Comparison of ENCODE assay signal across 18 cellular contexts in genomic region chr17:15083225-15083624, GRCh38.
A peak's percentile ranks its signal among the peaks of the same experiment; 100 is the strongest.
DNase-seq lines count a peak whose midpoint lies in the region; ATAC-seq, FAIRE-seq and TF ChIP-seq lines count a peak whose summit lies in the region.
"Had no signal": no experiment of that assay in that cellular context is flagged by ENCODE, and none has a peak within 500 bp of the region (broad histone marks: within the 10 kb centered on the region; RNA-seq: fewer than 3 reads in every experiment).

No MANE protein-coding gene starts in this region.

- no peak overlapping the region for H3K23ac ChIP-seq in neuronal stem cell (ENCODE audit: low read depth, low read length, poor library complexity)

- no peaks in the 10 kb centered on the region for H3K79me2 ChIP-seq in K562 (ENCODE audit: control insufficient read depth, insufficient read depth, low read length)

- CTCF ChIA-PET in K562 (lab: Yijun Ruan, JAX; ENCODE audit: low intra/inter-chr PET ratio) = no interaction called here

- H2BK12ac ChIP-seq in neuronal stem cell (ENCODE audit: low read length) = no peak overlapping the region

- no peak for TF ChIP-seq CTCF in K562 (IDR thresholded peaks at IDR 0.05 in 2 of 3, conservative IDR thresholded peaks at IDR 0.05 in 1 of 3; ENCODE audit: insufficient read depth in 2 of 3, low read depth in 1 of 3, low read length in 3 of 3)

- H3K4me1 ChIP-seq in K562 (replicated peaks in 1 of 2; ENCODE audit: control insufficient read depth in 2 of 2, insufficient read depth in 2 of 2, low read length in 2 of 2) = no peaks in the 10 kb centered on the region
- H3K4me1 ChIP-seq in neuronal stem cell (ENCODE audit: control insufficient read depth in 2 of 2, insufficient read depth in 1 of 2, low read depth in 1 of 2, low read length in 2 of 2) = peaks cover 3 to 4% of the 10 kb centered on the region in 2 donors
- H3K4me1 ChIP-seq: Caco-2 had no signal

- DNase-seq in GM03348 (ENCODE audit: low spot score) = peak; percentile 10
- no peak for DNase-seq in K562 (ENCODE audit: extremely low read depth in 1 of 4, low spot score in 3 of 4)
- DNase-seq in left ventricle myocardium superior = peak; percentile 41
- DNase-seq in neuronal stem cell (ENCODE audit: low spot score) = no peak
- no peak for DNase-seq in middle frontal gyrus (ENCODE audit: extremely low spot score, low spot score)
- no peak for DNase-seq in NOMO-1 (lab: John Stamatoyannopoulos, UW; ENCODE audit: unreplicated experiment in 2 of 2)
- DNase-seq in cerebellar nuclear complex (lab: John Stamatoyannopoulos, UW) = no peak
- DNase-seq: Caco-2; CD4-positive, CD25-positive, alpha-beta regulatory T cell; DMS53; HCEC 1CT; KG1; NCI-H1436 treated with DMSO at 0.1 percent for 48 hours; NCI-H2029 treated with DMSO at 0.1 percent for 48 hours; NCI-H2171 treated with DMSO at 0.1 percent for 48 hours; NCI-H446 treated with DMSO at 0.1 percent for 48 hours; PC-9 had no signal

- no peaks in the 10 kb centered on the region for H3K36me3 ChIP-seq in K562 (ENCODE audit: control insufficient read depth, insufficient read depth, low read length)
- H3K36me3 ChIP-seq in neuronal stem cell (replicated peaks in 1 of 2; ENCODE audit: control insufficient read depth in 2 of 2, insufficient read depth in 2 of 2, low read length in 2 of 2) = no peaks in the 10 kb centered on the region

- H4K8ac ChIP-seq in neuronal stem cell (ENCODE audit: low read depth, low read length) = no peak overlapping the region

- no peak overlapping the region for H4K91ac ChIP-seq in neuronal stem cell (ENCODE audit: low read depth, low read length, poor library complexity)

- no peaks in the 10 kb centered on the region for H3K9me3 ChIP-seq in K562 (replicated peaks; ENCODE audit: control insufficient read depth, insufficient read depth, low read depth, low read length)
- H3K9me3 ChIP-seq in neuronal stem cell (replicated peaks in 1 of 2; ENCODE audit: control insufficient read depth in 2 of 2, insufficient read depth in 1 of 2, low read depth in 1 of 2, low read length in 2 of 2) = no peaks in the 10 kb centered on the region
- H3K9me3 ChIP-seq: Caco-2 had no signal

- POLR2A ChIA-PET in K562 (lab: Yijun Ruan, JAX) = no interaction called here

- no peak overlapping the region for H3K9ac ChIP-seq in K562 (ENCODE audit: insufficient read depth in 1 of 2, low read depth in 2 of 2, low read length in 2 of 2)
- no peak overlapping the region for H3K9ac ChIP-seq in neuronal stem cell (ENCODE audit: low read depth, low read length, poor library complexity)

- no peak overlapping the region for H3K18ac ChIP-seq in neuronal stem cell (ENCODE audit: low read length)

- no peaks in the 10 kb centered on the region for H3K79me1 ChIP-seq in neuronal stem cell (ENCODE audit: low read depth, low read length)

- no peaks in the 10 kb centered on the region for H4K20me1 ChIP-seq in K562 (replicated peaks; ENCODE audit: control insufficient read depth, insufficient read depth, low read length)

- no peak overlapping the region for H2AK5ac ChIP-seq in neuronal stem cell (ENCODE audit: low read depth, low read length)

- H3K14ac ChIP-seq in neuronal stem cell (ENCODE audit: low read length) = no peak overlapping the region

- FAIRE-seq in K562 (lab: Jason Lieb, UNC) = no peak

- BruUV-seq in K562 (replicated peaks; lab: Mats Ljungman, UMichigan) = no TSS peak

- no peak overlapping the region for H3K4me3 ChIP-seq in K562
- no peak overlapping the region for H3K4me3 ChIP-seq in neuronal stem cell (ENCODE audit: low read length in 2 of 2)
- H3K4me3 ChIP-seq: PC-9 had no signal

- H3K27ac ChIP-seq in K562 (ENCODE audit: extremely low read depth, low read depth, low read length) (no peak overlapping the region), neuronal stem cell (replicated peaks; ENCODE audit: low read length) (no peak overlapping the region)
- H3K27ac ChIP-seq: PC-9 had no signal

- H2AFZ ChIP-seq in K562 (ENCODE audit: low read depth, low read length) = no peak overlapping the region
- peak overlapping the region; percentile 27 for H2AFZ ChIP-seq in neuronal stem cell (ENCODE audit: low read length)
- H2AFZ ChIP-seq: PC-9 had no signal

- TF ChIP-seq EP300 in K562 (IDR thresholded peaks at IDR 0.05; ENCODE audit: low read length) = no peak

- ATAC-seq in K562 (no peak), left ventricle myocardium superior (peak; percentile 73), HG02642 (IDR thresholded peaks at IDR 0.05; ENCODE audit: poor library complexity, unreplicated experiment) (no peak)

- H3K27me3 ChIP-seq in K562 (ENCODE audit: control insufficient read depth in 2 of 2, insufficient read depth in 2 of 2, low read length in 2 of 2) (peaks cover 0 to 7% of the 10 kb centered on the region in 2 experiments; a peak in 1 of 5 replicates), neuronal stem cell (ENCODE audit: control insufficient read depth in 3 of 3, insufficient read depth in 3 of 3, low read depth in 1 of 3, low read length in 3 of 3) (no peaks in the 10 kb centered on the region)

- in situ Hi-C loops in K562 (cut with MboI) = no loop called here

- H3K4ac ChIP-seq in neuronal stem cell (ENCODE audit: low read length) = no peak overlapping the region

- H3K9me1 ChIP-seq in K562 (ENCODE audit: control insufficient read depth, insufficient read depth, low read length) = no peaks in the 10 kb centered on the region

- no peak overlapping the region for H2BK120ac ChIP-seq in neuronal stem cell (ENCODE audit: low read depth, low read length)

- no peak for TF ChIP-seq POLR2A in K562 (conservative IDR thresholded peaks at IDR 0.05)

- no peak for TF ChIP-seq RAD21 in K562 (CRISPR knock-in tag; conservative IDR thresholded peaks at IDR 0.05 in 1 of 2, IDR thresholded peaks at IDR 0.05 in 1 of 2)

- H2BK5ac ChIP-seq in neuronal stem cell (ENCODE audit: low read length) = no peak overlapping the region

- H3K4me2 ChIP-seq in K562 (ENCODE audit: insufficient read depth, low read length) (no peak overlapping the region), neuronal stem cell (ENCODE audit: insufficient read depth, low read length, poor library complexity, severe bottlenecking) (no peak overlapping the region)
- H3K4me2 ChIP-seq: PC-9 had no signal

- intact Hi-C loops in K562 (cut with micrococcal nuclease) = no loop called here
- intact Hi-C loops in left ventricle myocardium superior (cut with micrococcal nuclease) = no loop called here

- 0% methylated on average over 5 of the region's 5 CpGs for WGBS in K562 (ENCODE audit: insufficient coverage, low coverage, missing lambda C conversion rate)
- no CpG with 5 or more reads among the region's 5 CpGs for WGBS in neuronal stem cell (ENCODE audit: extremely low coverage in 2 of 2, insufficient read length in 2 of 2, insufficient replicate concordance in 1 of 2), 2 donors

- no peak overlapping the region for H2BK15ac ChIP-seq in neuronal stem cell (ENCODE audit: low read length)

TF ChIP-seq in K562, 482 proteins besides CTCF, POLR2A, EP300 and RAD21:
- peak; percentile 7; the same call in 1 of the 2 replicates for TF ChIP-seq TFE3 (CRISPR knock-in tag; IDR thresholded peaks at IDR 0.05)
- TF ChIP-seq ZBTB1 (CRISPR knock-in tag; IDR thresholded peaks at IDR 0.05; ENCODE audit: borderline replicate concordance, low read depth) = no peak
- no peak for TF ChIP-seq NFATC3 (IDR thresholded peaks at IDR 0.05)

Comparison
In these comparisons a context has a peak if more than half of its experiments do, and no peak if none do; other contexts are left out.
1. DNase-seq: peak in GM03348 (single experiment) and left ventricle myocardium superior (single experiment); none in K562 (0 of 4), neuronal stem cell (single experiment), middle frontal gyrus (single experiment), NOMO-1 (0 of 2) and cerebellar nuclear complex (0 of 2).